2 cellular contexts compared by ENCODE assay signal in the genomic region with DNA sequence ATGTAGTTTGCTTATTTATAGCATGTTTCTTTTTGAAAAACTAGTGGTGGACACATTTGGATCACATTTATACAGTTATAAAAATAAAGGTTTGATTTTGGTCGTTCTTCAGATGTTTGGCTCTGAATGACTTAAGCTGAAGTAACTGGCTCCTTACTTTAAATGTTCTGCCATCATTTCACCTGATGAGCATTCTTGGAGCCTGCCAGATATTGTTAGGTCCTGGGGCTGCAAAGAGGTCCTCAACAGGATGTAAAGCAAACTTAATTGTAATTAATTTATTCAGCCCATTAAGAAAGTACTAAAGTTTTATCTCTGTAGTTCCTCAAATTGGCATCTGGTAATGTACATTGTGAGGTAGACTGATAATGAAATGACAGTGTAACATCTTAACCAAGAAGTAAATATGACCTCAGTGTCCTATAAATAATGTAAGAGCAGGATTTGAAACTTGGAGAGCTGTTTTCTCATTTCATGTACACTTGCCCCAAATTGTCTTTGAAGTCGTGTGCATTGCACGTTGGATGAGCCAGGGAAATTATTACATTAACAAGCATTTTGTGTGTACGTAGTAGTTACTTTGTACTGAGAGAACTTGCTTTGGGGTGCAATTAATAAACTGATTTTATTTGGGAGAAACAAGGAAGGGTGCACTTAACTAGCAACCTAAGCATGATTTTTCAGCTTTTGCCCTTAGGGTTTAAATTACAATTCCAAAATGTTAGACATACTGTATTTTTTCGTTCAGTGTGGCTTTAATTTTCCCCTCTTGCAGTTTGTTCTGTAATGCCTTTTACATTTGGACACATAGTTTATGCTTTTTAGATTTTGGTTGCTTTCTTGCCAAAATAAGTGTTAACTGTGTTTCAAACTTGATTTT.
TF ChIP-seq lines count a peak whose summit lies in the region.

No MANE protein-coding gene starts in this region.

TF ChIP-seq in HEK293, 187 proteins besides CTCF, POLR2A, EP300 and RAD21:
- TF ChIP-seq ZNF10 (tag by site-specific recombination; IDR thresholded peaks at IDR 0.05), result peak; percentile 65
- no peak for TF ChIP-seq ZNF169 (tag by site-specific recombination; IDR thresholded peaks at IDR 0.05)

TF ChIP-seq in GM12878, 131 proteins besides CTCF, POLR2A, EP300 and RAD21:
- TF ChIP-seq KLF5 (IDR thresholded peaks at IDR 0.05; ENCODE audit: partially characterized antibody) (no peak), POLR2AphosphoS5 (IDR thresholded peaks at IDR 0.05; ENCODE audit: low read length) (peak; percentile 56; the same call in 1 of the 2 replicates), PAX8 (IDR thresholded peaks at IDR 0.05) (no peak)
